ENCODE assay signal across 9 cellular contexts in the genomic region with DNA sequence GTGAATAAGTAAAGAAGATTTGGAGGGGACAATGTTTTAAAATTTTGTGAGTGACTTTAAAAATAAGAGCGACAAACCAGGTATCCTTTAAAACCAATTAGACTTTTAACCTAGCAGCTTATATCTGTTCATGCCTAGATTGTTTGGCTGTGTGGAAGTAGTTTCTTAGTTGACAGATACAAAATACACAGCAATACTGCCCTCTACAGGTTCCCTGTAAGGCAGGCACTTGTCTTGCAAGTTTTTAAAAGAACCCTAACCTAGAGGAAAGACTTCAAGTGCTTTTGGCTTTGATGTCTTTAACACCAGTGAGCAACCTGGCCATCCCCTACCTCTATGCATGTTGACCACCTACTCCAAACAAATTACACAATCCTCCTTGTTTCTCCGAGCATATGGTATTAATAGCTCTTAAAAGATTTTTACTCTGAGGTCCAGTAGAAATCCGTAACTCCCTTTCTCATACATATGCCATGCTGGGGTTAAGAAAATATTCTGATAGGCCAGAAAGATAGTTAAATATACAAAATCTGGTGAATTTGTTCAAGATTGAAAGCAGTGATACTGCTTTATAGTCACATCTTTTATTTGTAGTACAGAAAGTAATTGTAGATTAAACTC.
DNase-seq lines count a peak whose midpoint lies in the region; ATAC-seq and TF ChIP-seq lines count a peak whose summit lies in the region.
"Had no signal": no experiment of that assay in that cellular context is flagged by ENCODE, and none has a peak within 500 bp of the region (broad histone marks: within the 10 kb centered on the region; RNA-seq: fewer than 3 reads in every experiment).

No MANE protein-coding gene starts in this region.

- TF ChIP-seq CTCF in SU-DHL-6 (IDR thresholded peaks at IDR 0.05; ENCODE audit: insufficient read depth, low read length, poor library complexity, severe bottlenecking) (peak; percentile 34), fibroblast of villous mesenchyme (IDR thresholded peaks at IDR 0.05; ENCODE audit: insufficient read depth, low read depth, low read length) (peak; percentile 86), osteoblast (IDR thresholded peaks at IDR 0.05; ENCODE audit: extremely low read depth, low read depth, low read length) (peak; percentile 88)

- DNase-seq in Ammon's horn (ENCODE audit: low spot score) (peak; percentile 91), NCI-H1694 treated with DMSO at 0.1 percent for 48 hours (lab: John Stamatoyannopoulos, UW) (peak; percentile 75), fibroblast of villous mesenchyme (ENCODE audit: low read depth) (peak; percentile 90), osteoblast (ENCODE audit: insufficient read length, low spot score, missing footprints) (peak; percentile 69)
- no peak for DNase-seq in activated CD8-positive, alpha-beta memory T cell treated with anti-CD3 and anti-CD28 coated beads for 24 hours
- DNase-seq: natural killer cell had no signal

- peaks cover 24% of the 10 kb centered on the region for H3K4me1 ChIP-seq in osteoblast (ENCODE audit: insufficient read depth, low read length)

- ATAC-seq in GM18861 (IDR thresholded peaks at IDR 0.05; ENCODE audit: unreplicated experiment) = peak; percentile 59
- ATAC-seq in HG02981 (IDR thresholded peaks at IDR 0.05; ENCODE audit: unreplicated experiment) = peak; percentile 62

- no peak overlapping the region for H3K4me3 ChIP-seq in SU-DHL-6 (ENCODE audit: insufficient read depth, low read length, poor library complexity, severe bottlenecking)
- no peak overlapping the region for H3K4me3 ChIP-seq in fibroblast of villous mesenchyme (ENCODE audit: low read depth, low read length)
- no peak overlapping the region for H3K4me3 ChIP-seq in osteoblast (ENCODE audit: insufficient read depth, low read length)

- H3K9me3 ChIP-seq in SU-DHL-6 (ENCODE audit: insufficient read depth, low read length) = no peaks in the 10 kb centered on the region
- no peaks in the 10 kb centered on the region for H3K9me3 ChIP-seq in osteoblast (ENCODE audit: low read depth, low read length)

- H3F3A ChIP-seq in SU-DHL-6 (ENCODE audit: insufficient read depth) = peaks cover 41% of the 10 kb centered on the region

- H3K9me2 ChIP-seq in SU-DHL-6 (replicated peaks; ENCODE audit: insufficient read depth, low read length) = no peaks in the 10 kb centered on the region

- no peaks in the 10 kb centered on the region for H3K27me3 ChIP-seq in SU-DHL-6 (ENCODE audit: low read length)
- H3K27me3 ChIP-seq in osteoblast (ENCODE audit: insufficient read depth, low read length) = no peaks in the 10 kb centered on the region

- H3K79me2 ChIP-seq in SU-DHL-6 (ENCODE audit: insufficient read depth, low read length) = no peaks in the 10 kb centered on the region
- H3K79me2 ChIP-seq in osteoblast (ENCODE audit: insufficient read depth, low read length) = no peaks in the 10 kb centered on the region

- H3K4me2 ChIP-seq in SU-DHL-6 (ENCODE audit: low read depth, low read length, poor library complexity, severe bottlenecking) (peak overlapping the region; percentile 58), osteoblast (ENCODE audit: insufficient read depth, low read length) (peak overlapping the region; percentile 16)

- H3K9ac ChIP-seq in SU-DHL-6 (ENCODE audit: low read length) = peak overlapping the region; percentile 46

- no peaks in the 10 kb centered on the region for H3K36me3 ChIP-seq in SU-DHL-6 (ENCODE audit: low read length)
- H3K36me3 ChIP-seq in osteoblast (ENCODE audit: insufficient read depth, low read length) = no peaks in the 10 kb centered on the region

- no peak overlapping the region for H2AFZ ChIP-seq in SU-DHL-6 (ENCODE audit: low read depth, low read length, severe bottlenecking)
- peak overlapping the region; percentile 20 for H2AFZ ChIP-seq in osteoblast (ENCODE audit: low read length)

- H3K27ac ChIP-seq in SU-DHL-6 (ENCODE audit: low read depth, low read length) (peak overlapping the region; percentile 83), osteoblast (ENCODE audit: low read depth, low read length) (no peak overlapping the region)

- H4K20me1 ChIP-seq in SU-DHL-6 (ENCODE audit: low read depth, low read length) (no peaks in the 10 kb centered on the region), osteoblast (ENCODE audit: insufficient read depth, low read length) (no peaks in the 10 kb centered on the region)

Comparison
In these comparisons a context has a peak if more than half of its experiments do, and no peak if none do; other contexts are left out.
1. CTCF ChIP-seq: peak in every context shown above with its lines; median percentile 88 in osteoblast; 86 in fibroblast of villous mesenchyme; 34 in SU-DHL-6.